21 cellular contexts compared by ENCODE assay signal in genomic region chr3:182921665-182922355, GRCh38. TPM values are rescaled to one million over a fixed set of nuclear protein-coding genes. Genes with fewer than 3 reads are reported as not detected.
DNase-seq lines count a peak whose midpoint lies in the region; ATAC-seq and TF ChIP-seq lines count a peak whose summit lies in the region.
"Had no signal": no experiment of that assay in that cellular context is flagged by ENCODE, and none has a peak within 500 bp of the region (broad histone marks: within the 10 kb centered on the region; RNA-seq: fewer than 3 reads in every experiment).

No MANE protein-coding gene starts in this region.

- no peak overlapping the region for H4K12ac ChIP-seq in trophoblast cell (ENCODE audit: low read depth, low read length)

- H3K27ac Mint-ChIP-seq in GM23338 (peak overlapping the region; percentile 79), H9 (peak overlapping the region in 1 of 3 experiments; percentile 82; a peak in 1 of 7 replicates)
- H3K27ac Mint-ChIP-seq: activated T-helper 2 cell treated with anti-CD3 and anti-CD28 coated beads, Interferon-gamma antibody, Interleukin-2, Interleukin-4, amounts not matched to agents 10 μg/mL and 5 μg/mL and 100 μg/mL, durations not matched to agents 14 hours and 24 hours and 36 hours; stimulated activated naive CD8-positive, alpha-beta T cell treated with anti-CD3 and anti-CD28 coated beads, Interleukin-15, Interleukin-2, amounts not matched to agents 100 ng/mL and 50 ng/mL, for 24 hours had no signal

- H2BK120ac ChIP-seq in trophoblast cell (ENCODE audit: insufficient read depth, low read length, poor library complexity): no peak overlapping the region
- H2BK120ac ChIP-seq in H9 (ENCODE audit: low read depth, low read length, poor library complexity, severe bottlenecking): no peak overlapping the region
- H2BK120ac ChIP-seq in mesenchymal stem cell (ENCODE audit: low read depth, low read length): no peak overlapping the region

- H3K23ac ChIP-seq in trophoblast cell (ENCODE audit: low read length): no peak overlapping the region
- no peak overlapping the region for H3K23ac ChIP-seq in H9 (ENCODE audit: insufficient read length, low read depth, low read length)
- no peak overlapping the region for H3K23ac ChIP-seq in mesenchymal stem cell (ENCODE audit: low read length in 2 of 2)

- H3K79me2 ChIP-seq in GM23338 (replicated peaks; ENCODE audit: insufficient read depth) (no peaks in the 10 kb centered on the region), trophoblast cell (ENCODE audit: control insufficient read depth, insufficient read depth, low read length, poor library complexity) (no peaks in the 10 kb centered on the region), H9 (ENCODE audit: insufficient read depth, low read length) (no peaks in the 10 kb centered on the region)

- H3K36me3 Mint-ChIP-seq in GM23338 (ENCODE audit: low read depth) (0 out of 3 replicates have a peak, but pooled peaks cover 3% of the 10 kb centered on the region), H9 (ENCODE audit: insufficient read depth in 1 of 3, low read depth in 3 of 3) (peaks cover 0 to 4% (median 0%) of the 10 kb centered on the region in 3 experiments; a peak in 3 of 7 replicates)

- no peak overlapping the region for H2BK20ac ChIP-seq in H9 (ENCODE audit: low read depth, low read length, poor library complexity, severe bottlenecking)

- H3K18ac ChIP-seq in trophoblast cell (ENCODE audit: low read length): no peak overlapping the region
- no peak overlapping the region for H3K18ac ChIP-seq in H9 (ENCODE audit: insufficient read length, low read depth, low read length)
- H3K18ac ChIP-seq in mesenchymal stem cell (ENCODE audit: low read depth in 1 of 2, low read length in 2 of 2): no peak overlapping the region

- H3K4me3 ChIP-seq in GM23338 (no peak overlapping the region), SK-N-MC (0 out of 2 replicates have a peak overlapping the region, but pooled peaks have one; percentile 5), trophoblast cell (ENCODE audit: low read depth, low read length) (no peak overlapping the region), mesenchymal stem cell (ENCODE audit: insufficient read depth in 1 of 2, low read depth in 1 of 2, low read length in 2 of 2) (no peak overlapping the region)
- H3K4me3 ChIP-seq: colonic mucosa, upper lobe of left lung had no signal

- no peak overlapping the region for H4K91ac ChIP-seq in trophoblast cell (ENCODE audit: low read depth, low read length)
- no peak overlapping the region for H4K91ac ChIP-seq in H9 (ENCODE audit: insufficient read length, low read depth, low read length)
- no peak overlapping the region for H4K91ac ChIP-seq in mesenchymal stem cell (ENCODE audit: low read length)

- H3K4me3 Mint-ChIP-seq in GM23338: no peak overlapping the region
- no peak overlapping the region for H3K4me3 Mint-ChIP-seq in H9
- H3K4me3 Mint-ChIP-seq: nephron; stimulated activated naive CD8-positive, alpha-beta T cell treated with anti-CD3 and anti-CD28 coated beads, Interleukin-15, Interleukin-2, amounts not matched to agents 100 ng/mL and 50 ng/mL, for 24 hours; WTC11 had no signal

- no peak overlapping the region for H3K56ac ChIP-seq in H9 (ENCODE audit: insufficient read length, low read depth, low read length)

- peak overlapping the region; percentile 24 for H3K9ac ChIP-seq in SK-N-MC (ENCODE audit: insufficient read length)
- no peak overlapping the region for H3K9ac ChIP-seq in trophoblast cell (ENCODE audit: low read length)
- H3K9ac ChIP-seq in H9 (ENCODE audit: extremely low read depth, insufficient read length, low read length): no peak overlapping the region
- no peak overlapping the region for H3K9ac ChIP-seq in mesenchymal stem cell (ENCODE audit: low read length)

- no peaks in the 10 kb centered on the region for H3K23me2 ChIP-seq in H9 (ENCODE audit: insufficient read length, low read depth, low read length, poor library complexity, severe bottlenecking)

- no CpG with 5 or more reads among the region's 4 CpGs for WGBS in trophoblast cell (ENCODE audit: extremely low coverage, insufficient coverage, insufficient read length)
- WGBS in H9 (ENCODE audit: extremely low coverage, insufficient read length, low lambda C conversion rate): no CpG with 5 or more reads among the region's 4 CpGs
- 100% methylated on average over 1 of the region's 4 CpGs for WGBS in mesenchymal stem cell

- H3K79me1 ChIP-seq in trophoblast cell (ENCODE audit: low read length) (no peaks in the 10 kb centered on the region), H9 (ENCODE audit: insufficient read depth, low read depth, low read length, poor library complexity, severe bottlenecking) (no peaks in the 10 kb centered on the region), mesenchymal stem cell (replicated peaks; ENCODE audit: low read length, poor library complexity, severe bottlenecking) (no peaks in the 10 kb centered on the region)

- H3K4me1 ChIP-seq in GM23338 (ENCODE audit: insufficient read depth): peaks cover 12% of the 10 kb centered on the region
- H3K4me1 ChIP-seq in trophoblast cell (ENCODE audit: control insufficient read depth in 1 of 2, insufficient read depth in 2 of 2, low read length in 2 of 2): peaks cover 0 to 4% of the 10 kb centered on the region in 2 experiments
- peaks cover 2% of the 10 kb centered on the region; the same call in 1 of the 2 replicates for H3K4me1 ChIP-seq in H9 (ENCODE audit: insufficient read depth, low read length)
- peaks cover 3% of the 10 kb centered on the region for H3K4me1 ChIP-seq in mesenchymal stem cell (ENCODE audit: control insufficient read depth, insufficient read depth, low read depth, low read length)
- H3K4me1 ChIP-seq: colonic mucosa had no signal

- ATAC-seq in GM23338: no peak
- ATAC-seq in GM21619 (IDR thresholded peaks at IDR 0.05; ENCODE audit: unreplicated experiment): no peak
- ATAC-seq: WTC11 had no signal

- H4K20me1 ChIP-seq in GM23338 (replicated peaks; ENCODE audit: insufficient read depth) (no peaks in the 10 kb centered on the region), H9 (ENCODE audit: control insufficient read depth, insufficient read depth, insufficient read length) (no peaks in the 10 kb centered on the region)

- H3K4me2 ChIP-seq in GM23338: no peak overlapping the region
- H3K4me2 ChIP-seq in trophoblast cell (ENCODE audit: low read length): no peak overlapping the region
- no peak overlapping the region for H3K4me2 ChIP-seq in H9 (ENCODE audit: insufficient read depth, insufficient read length, low read length)
- H3K4me2 ChIP-seq in mesenchymal stem cell (ENCODE audit: low read length, poor library complexity, severe bottlenecking): no peak overlapping the region

- no peak overlapping the region for H3T11ph ChIP-seq in H9 (ENCODE audit: low read length)

- no peak overlapping the region for H4K8ac ChIP-seq in trophoblast cell (ENCODE audit: low read depth, low read length)
- H4K8ac ChIP-seq in H9 (replicated peaks; ENCODE audit: insufficient read length, low read depth, low read length): no peak overlapping the region
- no peak overlapping the region for H4K8ac ChIP-seq in mesenchymal stem cell (ENCODE audit: low read length)

- TF ChIP-seq CTCF in GM23338 (conservative IDR thresholded peaks at IDR 0.05; ENCODE audit: low read depth in 2 of 2) (no peak), H9 (conservative IDR thresholded peaks at IDR 0.05) (no peak)

- H2AFZ ChIP-seq in GM23338: no peak overlapping the region
- H2AFZ ChIP-seq in trophoblast cell (ENCODE audit: insufficient read depth, low read length, poor library complexity): no peak overlapping the region
- no peak overlapping the region for H2AFZ ChIP-seq in H9 (ENCODE audit: low read length)
- H2AFZ ChIP-seq in mesenchymal stem cell (ENCODE audit: low read depth, low read length): no peak overlapping the region

- no peak overlapping the region for H2BK12ac ChIP-seq in trophoblast cell (ENCODE audit: low read length)
- no peak overlapping the region for H2BK12ac ChIP-seq in H9 (ENCODE audit: insufficient read length, low read depth, low read length)
- H2BK12ac ChIP-seq in mesenchymal stem cell (ENCODE audit: low read length in 2 of 2): no peak overlapping the region

- no peak overlapping the region for H4K5ac ChIP-seq in H9 (ENCODE audit: insufficient read length, low read depth, low read length)

- no peaks in the 10 kb centered on the region for H3K27me3 ChIP-seq in GM23338 (ENCODE audit: insufficient read depth)
- no peaks in the 10 kb centered on the region for H3K27me3 ChIP-seq in trophoblast cell (ENCODE audit: insufficient read depth, low read length)
- no peaks in the 10 kb centered on the region for H3K27me3 ChIP-seq in H9 (ENCODE audit: insufficient read depth, low read length)
- H3K27me3 ChIP-seq in mesenchymal stem cell (ENCODE audit: control insufficient read depth in 1 of 2, insufficient read depth in 1 of 2, low read length in 2 of 2): no peaks in the 10 kb centered on the region
- H3K27me3 ChIP-seq: colonic mucosa, upper lobe of left lung had no signal

- H3K4ac ChIP-seq in trophoblast cell (ENCODE audit: low read depth, low read length) (no peak overlapping the region), H9 (ENCODE audit: low read depth, low read length) (no peak overlapping the region), mesenchymal stem cell (ENCODE audit: low read depth in 1 of 2, low read length in 2 of 2) (no peak overlapping the region)

- no peaks in the 10 kb centered on the region for H3K9me2 ChIP-seq in GM23338 (ENCODE audit: insufficient read depth)

- H3K4me1 Mint-ChIP-seq in GM23338: peaks cover 33% of the 10 kb centered on the region
- H3K4me1 Mint-ChIP-seq in H9: peaks cover 20 to 22% of the 10 kb centered on the region in 2 experiments

- H2BK5ac ChIP-seq in trophoblast cell (ENCODE audit: low read depth, low read length, poor library complexity): no peak overlapping the region
- no peak overlapping the region for H2BK5ac ChIP-seq in H9 (ENCODE audit: insufficient read length, low read length)
- no peak overlapping the region for H2BK5ac ChIP-seq in mesenchymal stem cell (ENCODE audit: low read depth, low read length, poor library complexity, severe bottlenecking)

- H2BK15ac ChIP-seq in H9 (ENCODE audit: low read depth, low read length): no peak overlapping the region
- no peak overlapping the region for H2BK15ac ChIP-seq in mesenchymal stem cell (ENCODE audit: low read depth, poor library complexity, severe bottlenecking)

- H3K14ac ChIP-seq in trophoblast cell (ENCODE audit: low read length): no peak overlapping the region
- H3K14ac ChIP-seq in H9 (ENCODE audit: insufficient read depth, low read length): no peak overlapping the region
- H3K14ac ChIP-seq in mesenchymal stem cell (ENCODE audit: low read length in 2 of 2): no peak overlapping the region

- H3F3A ChIP-seq in GM23338 (replicated peaks; ENCODE audit: low read depth): no peaks in the 10 kb centered on the region

- H3K27me3 Mint-ChIP-seq in GM23338 (ENCODE audit: insufficient read depth, low read depth, poor library complexity) (no peaks in the 10 kb centered on the region), H9 (ENCODE audit: low read depth) (no peaks in the 10 kb centered on the region)
- H3K27me3 Mint-ChIP-seq: stimulated activated naive CD8-positive, alpha-beta T cell treated with anti-CD3 and anti-CD28 coated beads, Interleukin-15, Interleukin-2, amounts not matched to agents 100 ng/mL and 50 ng/mL, for 24 hours had no signal

- H2AK5ac ChIP-seq in trophoblast cell (ENCODE audit: low read length): no peak overlapping the region
- H2AK5ac ChIP-seq in H9 (ENCODE audit: insufficient read length, low read length): no peak overlapping the region
- no peak overlapping the region for H2AK5ac ChIP-seq in mesenchymal stem cell (ENCODE audit: low read length, severe bottlenecking)

- DNase-seq in GM23338 (ENCODE audit: low spot score) (no peak), SK-N-MC (ENCODE audit: low read depth, low spot score) (no peak), epithelial cell of prostate (ENCODE audit: low read depth, low spot score) (no peak), trophoblast cell (peak; percentile 26 to 80), H9 (no peak), caudate nucleus (lab: John Stamatoyannopoulos, UW) (no peak), mesenchymal stem cell (no peak)
- DNase-seq: amniotic stem cell, C1 segment of cervical spinal cord, colonic mucosa, H7, MM.1S, NCI-H1930, NCI-H446 treated with DMSO at 0.1 percent for 48 hours, SHP77 treated with DMSO at 0.1 percent for 48 hours, upper lobe of left lung had no signal

- H3K36me3 ChIP-seq in GM23338 (ENCODE audit: insufficient read depth) (no peaks in the 10 kb centered on the region), SK-N-MC (ENCODE audit: insufficient read depth, low read length) (peaks cover 23% of the 10 kb centered on the region), trophoblast cell (ENCODE audit: control insufficient read depth in 1 of 2, insufficient read depth in 2 of 2, low read length in 2 of 2) (no peaks in the 10 kb centered on the region), mesenchymal stem cell (ENCODE audit: control insufficient read depth in 1 of 2, insufficient read depth in 2 of 2, low read depth in 1 of 2, low read length in 2 of 2) (peaks cover 0 to 17% of the 10 kb centered on the region in 2 experiments)
- H3K36me3 ChIP-seq: colonic mucosa had no signal

- H3K9me3 Mint-ChIP-seq in GM23338 (no peaks in the 10 kb centered on the region), H9 (no peaks in the 10 kb centered on the region)
- H3K9me3 Mint-ChIP-seq: activated T-helper 2 cell treated with anti-CD3 and anti-CD28 coated beads, Interferon-gamma antibody, Interleukin-2, Interleukin-4, amounts not matched to agents 10 μg/mL and 5 μg/mL and 100 μg/mL, durations not matched to agents 14 hours and 24 hours and 36 hours; nephron had no signal

- H3K9me3 ChIP-seq in SK-N-MC (ENCODE audit: low read depth, low read length) (no peaks in the 10 kb centered on the region), trophoblast cell (ENCODE audit: insufficient read depth, low read depth, low read length) (no peaks in the 10 kb centered on the region), H9 (ENCODE audit: control insufficient read depth, low read depth, low read length) (no peaks in the 10 kb centered on the region), mesenchymal stem cell (ENCODE audit: control insufficient read depth, low read length) (no peaks in the 10 kb centered on the region)
- H3K9me3 ChIP-seq: colonic mucosa, upper lobe of left lung had no signal

- H3K27ac ChIP-seq in GM23338 (ENCODE audit: low read depth): no peak overlapping the region
- H3K27ac ChIP-seq in SK-N-MC: peak overlapping the region; percentile 87
- peak overlapping the region; percentile 11 for H3K27ac ChIP-seq in epithelial cell of prostate
- H3K27ac ChIP-seq in trophoblast cell (ENCODE audit: low read depth, low read length): no peak overlapping the region
- no peak overlapping the region for H3K27ac ChIP-seq in H9 (ENCODE audit: insufficient read length, low read depth, low read length)
- no peak overlapping the region for H3K27ac ChIP-seq in caudate nucleus (ENCODE audit: low read depth, low read length)
- no peak overlapping the region for H3K27ac ChIP-seq in mesenchymal stem cell (ENCODE audit: low read length, poor library complexity, severe bottlenecking)
- H3K27ac ChIP-seq: colonic mucosa, upper lobe of left lung had no signal

RNA-seq across cellular contexts. Expression of gene DCUN1D1, which starts 58.5 kb away (rescaled TPM):
- 53.5 and 64.8 TPM in 2 replicates for total RNA-seq in GM23338 (2014; rRNA removed; shearing (Covaris generic))
- 26.8 and 29.5 TPM in 2 replicates for polyA plus RNA-seq in GM23338 (2016; fragmentation: Nextera tagmentation; extraction: Ambion mirVana)
- polyA plus RNA-seq in trophoblast cell (2013): 42.5 and 46.0 TPM in 2 replicates
- 68.5 and 71.7 TPM in 2 replicates for total RNA-seq in H9 (2021)
- 38.5 TPM for polyA plus RNA-seq in mesenchymal stem cell (2013, experiment 1 of 2)
- polyA plus RNA-seq in mesenchymal stem cell (2013, experiment 2 of 2): 42.5 TPM

Comparison
In these comparisons a context has a peak if more than half of its experiments do, and no peak if none do; other contexts are left out.
1. DNase-seq: peak in trophoblast cell (2 of 2); none in GM23338 (single experiment), SK-N-MC (single experiment), epithelial cell of prostate (single experiment), H9 (single experiment), caudate nucleus (0 of 61) and mesenchymal stem cell (single experiment).
2. H3K27ac ChIP-seq: peak in SK-N-MC (single experiment) and epithelial cell of prostate (single experiment); none in GM23338 (single experiment), trophoblast cell (single experiment), H9 (single experiment), caudate nucleus (single experiment) and mesenchymal stem cell (single experiment).